Comparison of ENCODE assay signal across 8 cellular contexts in genomic region chr3:44624696-44625528, GRCh38. TPM values are rescaled to one million over a fixed set of nuclear protein-coding genes. Genes with fewer than 3 reads are reported as not detected.
DNase-seq lines count a peak whose midpoint lies in the region; ATAC-seq and TF ChIP-seq lines count a peak whose summit lies in the region.

ZNF197 (plus strand) TSS chr3:44625036; CDS start chr3:44629155, 4,119 bp downstream.

- peak within 1 kb of the TSS; percentile 86 for H3K9ac ChIP-seq in IMR-90 (ENCODE audit: low read depth, low read length)

- no peak within 1 kb of the TSS for H2BK20ac ChIP-seq in IMR-90 (ENCODE audit: low read depth, low read length)

- no peaks in the 10 kb centered on the region for H3K9me3 Mint-ChIP-seq in activated T-helper 17 cell treated with anti-CD3 and anti-CD28 coated beads, Interleukin-2, amount 50 U/mL, for 72 hours
- no peaks in the 10 kb centered on the region for H3K9me3 Mint-ChIP-seq in natural killer cell treated with Interleukin-12 subunit alpha and Interleukin-12 subunit beta and Interleukin-15 and Interleukin-18, amount 100 ng/mL, for 72 hours

- H3K4me1 ChIP-seq in IMR-90 (ENCODE audit: control insufficient read depth, insufficient read depth, low read length), result no peaks in the 10 kb centered on the region
- peaks cover 0 to 14% (median 2%) of the 10 kb centered on the region in 4 donors for H3K4me1 ChIP-seq in Peyer's patch

- dilution Hi-C loops in IMR-90 (cut with HindIII; ENCODE audit: low sequenced_read_pairs, unreplicated experiment), result no loop called here

- no peak; the same call in 1 of the 2 replicates for TF ChIP-seq RAD21 in IMR-90 (IDR thresholded peaks at IDR 0.05; ENCODE audit: low read length)

- no peaks in the 10 kb centered on the region for H3K9me3 ChIP-seq in IMR-90 (ENCODE audit: control insufficient read depth, insufficient read depth, low read length)
- no peaks in the 10 kb centered on the region for H3K9me3 ChIP-seq in Peyer's patch

- BruUV-seq in IMR-90 (replicated peaks; lab: Mats Ljungman, UMichigan), result no TSS peak

- H3K14ac ChIP-seq in IMR-90 (replicated peaks; ENCODE audit: low read depth, low read length), result peak within 1 kb of the TSS; percentile 95

- in situ Hi-C loops in IMR-90 (cut with MboI; ENCODE audit: low sequenced_read_pairs), result loop anchor here (25.0 kb wide), 1 partner anchor 288 kb away; the partner anchor contains the start of gene TCAIM

- no peaks in the 10 kb centered on the region for H3K27me3 Mint-ChIP-seq in activated T-helper 17 cell treated with anti-CD3 and anti-CD28 coated beads, Interleukin-2, amount 50 U/mL, for 72 hours
- H3K27me3 Mint-ChIP-seq in natural killer cell treated with Interleukin-12 subunit alpha and Interleukin-12 subunit beta and Interleukin-15 and Interleukin-18, amount 100 ng/mL, for 72 hours, result no peaks in the 10 kb centered on the region

- no peaks in the 10 kb centered on the region; the same call in 1 of the 2 replicates for H3K9me1 ChIP-seq in IMR-90 (ENCODE audit: insufficient read depth, low read length)

- H3K4me2 ChIP-seq in IMR-90 (ENCODE audit: low read depth, low read length), result peak within 1 kb of the TSS; percentile 89

- peak within 1 kb of the TSS; percentile 88 for H3K27ac Mint-ChIP-seq in activated T-helper 17 cell treated with anti-CD3 and anti-CD28 coated beads, Interleukin-2, amount 50 U/mL, for 72 hours
- H3K27ac Mint-ChIP-seq in natural killer cell treated with Interleukin-12 subunit alpha and Interleukin-12 subunit beta and Interleukin-15 and Interleukin-18, amount 100 ng/mL, for 72 hours, result peak within 1 kb of the TSS; percentile 76 to 89

- H3K56ac ChIP-seq in IMR-90 (ENCODE audit: extremely low read depth, insufficient read depth, low read length), result peak within 1 kb of the TSS; percentile 54

- H3K27me3 ChIP-seq in IMR-90 (ENCODE audit: control insufficient read depth, insufficient read depth, low read length) (no peaks in the 10 kb centered on the region), Peyer's patch (no peaks in the 10 kb centered on the region)

- peaks cover 24 to 38% of the 10 kb centered on the region in 2 experiments for H3K79me1 ChIP-seq in IMR-90 (ENCODE audit: low read depth in 1 of 2, low read length in 2 of 2)

- peak within 1 kb of the TSS; percentile 20; the same call in 1 of the 2 replicates for H2AK5ac ChIP-seq in IMR-90 (ENCODE audit: low read depth, low read length)

- peak within 1 kb of the TSS; percentile 80 for H3K27ac ChIP-seq in IMR-90 (ENCODE audit: insufficient read depth, low read length)
- peak within 1 kb of the TSS; percentile 69 to 91 (median 80) for H3K27ac ChIP-seq in Peyer's patch

- H2BK5ac ChIP-seq in IMR-90 (ENCODE audit: low read depth, low read length, poor library complexity, severe bottlenecking), result peak within 1 kb of the TSS; percentile 22

- peak within 1 kb of the TSS; percentile 90 for H3K4me3 ChIP-seq in IMR-90 (ENCODE audit: insufficient read depth, low read depth, low read length)
- H3K4me3 ChIP-seq in Peyer's patch, result peak within 1 kb of the TSS; percentile 70 to 94 (median 84)
- peak within 1 kb of the TSS; percentile 88 for H3K4me3 ChIP-seq in fibroblast of the aortic adventitia (ENCODE audit: low read depth, low read length)

- POLR2A ChIA-PET in IMR-90 (lab: Charles Lee; ENCODE audit: unreplicated experiment), result no interaction called here

- peak within 1 kb of the TSS; percentile 74 for H4K5ac ChIP-seq in IMR-90 (ENCODE audit: low read depth, low read length)

- peak within 1 kb of the TSS; percentile 87 for H3K4me3 Mint-ChIP-seq in activated T-helper 17 cell treated with anti-CD3 and anti-CD28 coated beads, Interleukin-2, amount 50 U/mL, for 72 hours
- H3K4me3 Mint-ChIP-seq in natural killer cell treated with Interleukin-12 subunit alpha and Interleukin-12 subunit beta and Interleukin-15 and Interleukin-18, amount 100 ng/mL, for 72 hours, result peak within 1 kb of the TSS; percentile 86

- 0 out of 2 replicates have a peak, but pooled peaks have one; percentile 4 for TF ChIP-seq CTCF in IMR-90 (conservative IDR thresholded peaks at IDR 0.05; ENCODE audit: low read depth, low read length)
- TF ChIP-seq CTCF in Peyer's patch (IDR thresholded peaks at IDR 0.05), result peak in 3 of 6 experiments; percentile 13 to 31 (median 14)
- peak; percentile 17 for TF ChIP-seq CTCF in fibroblast of the aortic adventitia (IDR thresholded peaks at IDR 0.05; ENCODE audit: insufficient read depth, low read length)

- peak within 1 kb of the TSS; percentile 50; the same call in 1 of the 2 replicates for H3K18ac ChIP-seq in IMR-90 (ENCODE audit: low read depth, low read length)

- H2AK9ac ChIP-seq in IMR-90 (replicated peaks; ENCODE audit: low read depth, low read length, poor library complexity), result peak within 1 kb of the TSS; percentile 26

- H3K4ac ChIP-seq in IMR-90 (ENCODE audit: low read depth, low read length), result peak within 1 kb of the TSS; percentile 81

- H3K36me3 ChIP-seq in IMR-90 (ENCODE audit: control insufficient read depth, insufficient read depth, low read length) (peaks cover 9% of the 10 kb centered on the region), Peyer's patch (peaks cover 0 to 12% (median 0%) of the 10 kb centered on the region in 3 donors)

- no peak within 1 kb of the TSS for H2BK15ac ChIP-seq in IMR-90 (ENCODE audit: low read depth, low read length)

- intact Hi-C loops in IMR-90 (cut with micrococcal nuclease), result loop anchor here (1.0 to 10.0 kb wide), 4 partner anchors 23 to 302 kb away; partner anchors contain the start of genes ZNF35, ZNF445 and ZNF660

- peak within 1 kb of the TSS; percentile 88 for H2AFZ ChIP-seq in IMR-90 (replicated peaks; ENCODE audit: low read length, poor library complexity)

- peaks cover 11% of the 10 kb centered on the region for H3K4me1 Mint-ChIP-seq in activated T-helper 17 cell treated with anti-CD3 and anti-CD28 coated beads, Interleukin-2, amount 50 U/mL, for 72 hours
- peaks cover 20 to 22% of the 10 kb centered on the region in 2 donors for H3K4me1 Mint-ChIP-seq in natural killer cell treated with Interleukin-12 subunit alpha and Interleukin-12 subunit beta and Interleukin-15 and Interleukin-18, amount 100 ng/mL, for 72 hours (ENCODE audit: low read depth in 2 of 2)

- H2BK120ac ChIP-seq in IMR-90 (ENCODE audit: low read depth, low read length), result peak within 1 kb of the TSS; percentile 31; the same call in 1 of the 2 replicates

- peak; percentile 44; the same call in 1 of the 2 replicates for TF ChIP-seq POLR2A in IMR-90 (IDR thresholded peaks at IDR 0.05; ENCODE audit: low read depth, low read length)
- TF ChIP-seq POLR2A in Peyer's patch (IDR thresholded peaks at IDR 0.05), result peak in 1 of 2 donors; percentile 26

- 1% methylated on average over 32 of the region's 50 CpGs; no CpG with 5 or more reads in 1 of the 2 experiments for WGBS in IMR-90 (ENCODE audit: extremely low coverage in 2 of 2, insufficient read length in 1 of 2), 2 experiments

- peak within 1 kb of the TSS; percentile 63 for H3K23ac ChIP-seq in IMR-90 (ENCODE audit: low read depth, low read length)

- peak within 1 kb of the TSS; percentile 20 for H4K91ac ChIP-seq in IMR-90 (ENCODE audit: insufficient read depth, low read depth, low read length)

- H4K8ac ChIP-seq in IMR-90 (ENCODE audit: low read depth in 2 of 2, low read length in 2 of 2), result peak within 1 kb of the TSS; percentile 85 to 96

- CTCF ChIA-PET in IMR-90 (lab: Yijun Ruan, JAX), result interaction anchor here (0.6 kb wide), 2 partner anchors 11 to 133 kb away, joined by 4 to 5 read pairs; no protein-coding TSS in a partner anchor

- DNase-seq in DMS53 treated with DMSO at 0.1 percent for 48 hours (lab: John Stamatoyannopoulos, UW; ENCODE audit: unreplicated experiment) (peak; percentile 20), IMR-90 (peak; percentile 90), Peyer's patch (peak; percentile 74 to 91 (median 87)), fibroblast of the aortic adventitia (ENCODE audit: low read depth) (peak; percentile 93)
- peak; percentile 86 for DNase-seq in natural killer cell treated with Interleukin-12 subunit alpha and Interleukin-12 subunit beta and Interleukin-15 and Interleukin-18, amount 100 ng/mL, for 72 hours (ENCODE audit: low spot score)
- DNase-seq in stimulated activated naive CD8-positive, alpha-beta T cell treated with anti-CD3 and anti-CD28 coated beads, Interleukin-15, Interleukin-2, amounts not matched to agents 100 U/mL and 50 U/mL, for 24 hours, result peak; percentile 75

- H4K20me1 ChIP-seq in IMR-90 (ENCODE audit: insufficient read depth, low read length), result no peaks in the 10 kb centered on the region; the same call in 1 of the 2 replicates

- ATAC-seq in GM21528 (IDR thresholded peaks at IDR 0.05; ENCODE audit: low FRiP score, unreplicated experiment), result peak; percentile 89
- ATAC-seq in IMR-90 (ENCODE audit: low read depth), result peak; percentile 95
- peak; percentile 94 for ATAC-seq in activated T-helper 17 cell treated with anti-CD3 and anti-CD28 coated beads, Interleukin-2, amount 50 U/mL, for 72 hours (replicated peaks)
- peak; percentile 92 to 96 for ATAC-seq in natural killer cell treated with Interleukin-12 subunit alpha and Interleukin-12 subunit beta and Interleukin-15 and Interleukin-18, amount 100 ng/mL, for 72 hours
- ATAC-seq in stimulated activated naive CD8-positive, alpha-beta T cell treated with anti-CD3 and anti-CD28 coated beads, Interleukin-15, Interleukin-2, amounts not matched to agents 100 U/mL and 50 U/mL, for 24 hours, result peak; percentile 89

- peaks cover 18% of the 10 kb centered on the region for H3K36me3 Mint-ChIP-seq in activated T-helper 17 cell treated with anti-CD3 and anti-CD28 coated beads, Interleukin-2, amount 50 U/mL, for 72 hours (ENCODE audit: low read depth)
- peaks cover 5% of the 10 kb centered on the region for H3K36me3 Mint-ChIP-seq in natural killer cell treated with Interleukin-12 subunit alpha and Interleukin-12 subunit beta and Interleukin-15 and Interleukin-18, amount 100 ng/mL, for 72 hours

RNA-seq across cellular contexts. Expression of gene ZNF197, which starts in this region (rescaled TPM):
- total RNA-seq in IMR-90 (2012; rRNA removed) (14.9 and 18.9 TPM in 2 replicates), Peyer's patch (10 to 100 TPM; 10.5 to 19.1 (median 14.7) TPM), fibroblast of the aortic adventitia (ENCODE audit: low replicate concordance) (16.4 and 22.2 TPM in 2 replicates)
- 4.1 and 5.0 TPM in 2 replicates for polyA plus RNA-seq in IMR-90 (2012; rRNA removed)
- 1.3 and 2.3 TPM in 2 replicates for polyA plus RNA-seq in IMR-90 (2012; cell fraction: cytosol; rRNA removed)
- 2.4 and 4.7 TPM in 2 replicates for polyA plus RNA-seq in IMR-90 (2012; cell fraction: nucleus; rRNA removed; ENCODE audit: low replicate concordance)
- 1 to 10 TPM; 7.9 to 8.4 TPM for total RNA-seq in activated T-helper 17 cell treated with anti-CD3 and anti-CD28 coated beads, Interleukin-2, amount 50 U/mL, for 72 hours
- total RNA-seq in natural killer cell treated with Interleukin-12 subunit alpha and Interleukin-12 subunit beta and Interleukin-15 and Interleukin-18, amount 100 ng/mL, for 72 hours, result 10 to 100 TPM; 13.2 to 16.7 TPM

Comparison
In these comparisons a context has a peak if more than half of its experiments do, and no peak if none do; other contexts are left out.
1. Peak in every context shown above with its lines: DNase-seq, ATAC-seq, H3K4me3 ChIP-seq and H3K27ac ChIP-seq.
2. DNase-seq: peak in every context shown above with its lines; median percentile 93 in fibroblast of the aortic adventitia; 90 in IMR-90; 87 in Peyer's patch; 86 in natural killer cell treated with Interleukin-12 subunit alpha and Interleukin-12 subunit beta and Interleukin-15 and Interleukin-18, amount 100 ng/mL, for 72 hours; 75 in stimulated activated naive CD8-positive, alpha-beta T cell treated with anti-CD3 and anti-CD28 coated beads, Interleukin-15, Interleukin-2, amounts not matched to agents 100 U/mL and 50 U/mL, for 24 hours; 20 in DMS53 treated with DMSO at 0.1 percent for 48 hours.